In genomic region chr17:81557276-81558114, GRCh38 we compare ENCODE assay signal across 21 cellular contexts. TPM values are rescaled to one million over a fixed set of nuclear protein-coding genes. Genes with fewer than 3 reads are reported as not detected.
DNase-seq lines count a peak whose midpoint lies in the region; ATAC-seq, FAIRE-seq and TF ChIP-seq lines count a peak whose summit lies in the region.
"Had no signal": no experiment of that assay in that cellular context is flagged by ENCODE, and none has a peak within 500 bp of the region (broad histone marks: within the 10 kb centered on the region; RNA-seq: fewer than 3 reads in every experiment).

No MANE protein-coding gene starts in this region.

- intact Hi-C loops in Right ventricle myocardium inferior (cut with DNase I), result no loop called here
- intact Hi-C loops in cardiac septum (cut with DNase I), result no loop called here
- intact Hi-C loops in K562 (cut with micrococcal nuclease), result no loop called here
- intact Hi-C loops in thyroid gland (cut with DNase I), result no loop called here
- intact Hi-C loops in colonic mucosa (cut with DNase I), result loop anchor here (5.0 kb wide), 1 partner anchor 40 kb away; no protein-coding TSS in a partner anchor

- peak overlapping the region; percentile 12 for H2AK5ac ChIP-seq in mesenchymal stem cell (ENCODE audit: low read length, severe bottlenecking)

- no peak overlapping the region for H3K27ac ChIP-seq in K562 (ENCODE audit: extremely low read depth, low read depth, low read length)
- no peak overlapping the region for H3K27ac ChIP-seq in mesenchymal stem cell (ENCODE audit: low read length, poor library complexity, severe bottlenecking)
- H3K27ac ChIP-seq in thyroid gland, result no peak overlapping the region
- no peak overlapping the region for H3K27ac ChIP-seq in colonic mucosa
- H3K27ac ChIP-seq: KMS-11, neutrophil, uterus had no signal

- H2BK12ac ChIP-seq in mesenchymal stem cell (ENCODE audit: low read length in 2 of 2), result no peak overlapping the region

- no peaks in the 10 kb centered on the region for H3K9me1 ChIP-seq in K562 (ENCODE audit: control insufficient read depth, insufficient read depth, low read length)

- BruUV-seq in K562 (replicated peaks; lab: Mats Ljungman, UMichigan), result no TSS peak

- POLR2A ChIA-PET in K562 (lab: Yijun Ruan, JAX), result interaction anchor here (0.5 to 2.7 kb wide), 5 partner anchors 11 to 85 kb away, joined by 3 to 16 read pairs (median 4); partner anchors contain the start of gene ACTG1

- no peak overlapping the region for H2BK15ac ChIP-seq in mesenchymal stem cell (ENCODE audit: low read depth, poor library complexity, severe bottlenecking)

- no peak overlapping the region for H3K18ac ChIP-seq in mesenchymal stem cell (ENCODE audit: low read depth in 1 of 2, low read length in 2 of 2)

- no peak for TF ChIP-seq RAD21 in K562 (CRISPR knock-in tag; conservative IDR thresholded peaks at IDR 0.05 in 1 of 2, IDR thresholded peaks at IDR 0.05 in 1 of 2)

- 90% methylated on average over 21 of the region's 21 CpGs for WGBS in K562 (ENCODE audit: insufficient coverage, low coverage, missing lambda C conversion rate)
- 96% methylated on average over 21 of the region's 21 CpGs for whole genome bisulfite sequencing in mesenchymal stem cell
- 83 to 84% methylated on average over 15 to 21 of the region's 21 CpGs for WGBS in thyroid gland, 2 donors

- DNase-seq in Right ventricle myocardium inferior (ENCODE audit: missing footprints), result peak; percentile 58
- no peak for DNase-seq in cardiac septum (ENCODE audit: low spot score)
- no peak for DNase-seq in K562 (ENCODE audit: extremely low read depth in 1 of 4, low spot score in 3 of 4)
- no peak for DNase-seq in mesenchymal stem cell
- DNase-seq in thyroid gland, result peak; percentile 28 to 44
- no peak for DNase-seq in colonic mucosa
- DNase-seq in DMS 273 treated with DMSO at 0.1 percent for 48 hours (lab: John Stamatoyannopoulos, UW), result no peak
- DNase-seq: activated CD8-positive, alpha-beta memory T cell treated with anti-CD3 and anti-CD28 coated beads for 24 hours; NCI-H1048; NCI-H2081; NCI-H524; SIG-M5; stimulated activated CD4-positive, alpha-beta T cell treated with anti-CD3 and anti-CD28 coated beads, Interleukin-2, amount 100 ng/mL, for 24 hours; T-helper 17 cell; uterus had no signal

- H3K14ac ChIP-seq in mesenchymal stem cell (ENCODE audit: low read length in 2 of 2), result no peak overlapping the region

- TF ChIP-seq POLR2A in K562 (conservative IDR thresholded peaks at IDR 0.05) (peak; percentile 52; the same call in 1 of the 2 replicates), thyroid gland (IDR thresholded peaks at IDR 0.05) (no peak)

- no peak overlapping the region for H4K8ac ChIP-seq in mesenchymal stem cell (ENCODE audit: low read length)

- H3K4me3 ChIP-seq in K562, result no peak overlapping the region
- H3K4me3 ChIP-seq in mesenchymal stem cell (ENCODE audit: insufficient read depth in 1 of 2, low read depth in 1 of 2, low read length in 2 of 2), result no peak overlapping the region
- H3K4me3 ChIP-seq in thyroid gland (replicated peaks in 1 of 3), result no peak overlapping the region
- H3K4me3 ChIP-seq in colonic mucosa, result no peak overlapping the region
- H3K4me3 ChIP-seq: uterus had no signal

- H3K9me3 ChIP-seq in K562 (replicated peaks; ENCODE audit: control insufficient read depth, insufficient read depth, low read depth, low read length) (no peaks in the 10 kb centered on the region), mesenchymal stem cell (ENCODE audit: control insufficient read depth, low read length) (no peaks in the 10 kb centered on the region), thyroid gland (no peaks in the 10 kb centered on the region), colonic mucosa (no peaks in the 10 kb centered on the region)
- H3K9me3 ChIP-seq: neutrophil, uterus had no signal

- CTCF ChIA-PET in K562 (lab: Yijun Ruan, JAX; ENCODE audit: low intra/inter-chr PET ratio), result no interaction called here

- H3K27me3 ChIP-seq in K562 (ENCODE audit: control insufficient read depth in 2 of 2, insufficient read depth in 2 of 2, low read length in 2 of 2) (no peaks in the 10 kb centered on the region), mesenchymal stem cell (ENCODE audit: control insufficient read depth in 1 of 2, insufficient read depth in 1 of 2, low read length in 2 of 2) (no peaks in the 10 kb centered on the region), thyroid gland (no peaks in the 10 kb centered on the region), colonic mucosa (no peaks in the 10 kb centered on the region)
- H3K27me3 ChIP-seq: neutrophil, uterus had no signal

- H3K4me2 ChIP-seq in K562 (ENCODE audit: insufficient read depth, low read length) (no peak overlapping the region), mesenchymal stem cell (ENCODE audit: low read length, poor library complexity, severe bottlenecking) (no peak overlapping the region)
- H3K4me2 ChIP-seq: KMS-11 had no signal

- no peak for FAIRE-seq in K562 (lab: Jason Lieb, UNC)
- FAIRE-seq: H1 had no signal

- H3K9ac ChIP-seq in K562 (ENCODE audit: insufficient read depth in 1 of 2, low read depth in 2 of 2, low read length in 2 of 2) (peak overlapping the region in 1 of 2 experiments; percentile 2; a peak in 1 of 4 replicates), mesenchymal stem cell (ENCODE audit: low read length) (no peak overlapping the region), colonic mucosa (ENCODE audit: low read depth in 2 of 2, low read length in 2 of 2) (no peak overlapping the region)
- H3K9ac ChIP-seq: KMS-11 had no signal

- H3K4ac ChIP-seq in mesenchymal stem cell (ENCODE audit: low read depth in 1 of 2, low read length in 2 of 2), result no peak overlapping the region

- peaks cover 12% of the 10 kb centered on the region; the same call in 1 of the 2 replicates for H4K20me1 ChIP-seq in K562 (replicated peaks; ENCODE audit: control insufficient read depth, insufficient read depth, low read length)

- no peak overlapping the region for H2BK5ac ChIP-seq in mesenchymal stem cell (ENCODE audit: low read depth, low read length, poor library complexity, severe bottlenecking)

- peaks cover 4% of the 10 kb centered on the region; the same call in 2 of the 3 replicates for H3K79me2 ChIP-seq in K562 (ENCODE audit: control insufficient read depth, insufficient read depth, low read length)

- H3K23ac ChIP-seq in mesenchymal stem cell (ENCODE audit: low read length in 2 of 2), result peak overlapping the region in 1 of 2 experiments; percentile 34

- in situ Hi-C loops in K562 (cut with MboI), result no loop called here

- H3K79me1 ChIP-seq in mesenchymal stem cell (replicated peaks; ENCODE audit: low read length, poor library complexity, severe bottlenecking), result peaks cover 19% of the 10 kb centered on the region

- ATAC-seq in Right ventricle myocardium inferior, result no peak
- ATAC-seq in K562, result no peak
- ATAC-seq in HG03039 (IDR thresholded peaks at IDR 0.05; ENCODE audit: unreplicated experiment), result no peak
- ATAC-seq: activated T-helper 17 cell treated with anti-CD3 and anti-CD28 coated beads, Interleukin-2, amount 50 U/mL, for 72 hours; sciatic nerve; T-helper 17 cell had no signal

- no peak overlapping the region for H2BK120ac ChIP-seq in mesenchymal stem cell (ENCODE audit: low read depth, low read length)

- no peak overlapping the region for H4K91ac ChIP-seq in mesenchymal stem cell (ENCODE audit: low read length)

- TF ChIP-seq CTCF in K562 (IDR thresholded peaks at IDR 0.05 in 2 of 3, conservative IDR thresholded peaks at IDR 0.05 in 1 of 3; ENCODE audit: insufficient read depth in 2 of 3, low read depth in 1 of 3, low read length in 3 of 3), result no peak
- TF ChIP-seq CTCF in thyroid gland (IDR thresholded peaks at IDR 0.05), result no peak
- TF ChIP-seq CTCF in colonic mucosa (IDR thresholded peaks at IDR 0.05), result no peak

- TF ChIP-seq EP300 in K562 (IDR thresholded peaks at IDR 0.05; ENCODE audit: low read length), result no peak

- H3K36me3 ChIP-seq in K562 (ENCODE audit: control insufficient read depth, insufficient read depth, low read length), result peaks cover 63% of the 10 kb centered on the region; the same call in 2 of the 3 replicates
- peaks cover 56 to 57% of the 10 kb centered on the region in 2 experiments for H3K36me3 ChIP-seq in mesenchymal stem cell (ENCODE audit: control insufficient read depth in 1 of 2, insufficient read depth in 2 of 2, low read depth in 1 of 2, low read length in 2 of 2)
- H3K36me3 ChIP-seq in thyroid gland, result peaks cover 29 to 35% of the 10 kb centered on the region in 2 donors
- H3K36me3 ChIP-seq in colonic mucosa, result peaks cover 10% of the 10 kb centered on the region
- H3K36me3 ChIP-seq: uterus had no signal

- peaks cover 21 to 51% of the 10 kb centered on the region in 2 experiments for H3K4me1 ChIP-seq in K562 (replicated peaks in 1 of 2; ENCODE audit: control insufficient read depth in 2 of 2, insufficient read depth in 2 of 2, low read length in 2 of 2)
- peaks cover 39% of the 10 kb centered on the region for H3K4me1 ChIP-seq in mesenchymal stem cell (ENCODE audit: control insufficient read depth, insufficient read depth, low read depth, low read length)
- peaks cover 8 to 31% of the 10 kb centered on the region in 2 donors for H3K4me1 ChIP-seq in thyroid gland
- peaks cover 10% of the 10 kb centered on the region for H3K4me1 ChIP-seq in colonic mucosa

- H2AFZ ChIP-seq in K562 (ENCODE audit: low read depth, low read length) (no peak overlapping the region), mesenchymal stem cell (ENCODE audit: low read depth, low read length) (no peak overlapping the region)

RNA-seq across cellular contexts. Expression of gene FAAP100, which starts 5.3 kb away (rescaled TPM):
- total RNA-seq in Right ventricle myocardium inferior (14.8 TPM), cardiac septum (13.6 TPM), K562 (2014; rRNA removed) (33.2 and 39.0 TPM in 2 replicates), K562 (2014; rRNA removed; fragmentation: Illumina TruSeq; extraction: Trizol) (3.9 and 8.6 TPM in 2 replicates), K562 (2015; rRNA removed; fragmentation: Illumina TruSeq; extraction: Trizol) (18.9 and 20.9 TPM in 2 replicates), K562 (2021) (51.2 and 52.5 TPM in 2 replicates), thyroid gland (10 to 100 TPM; 24.1 to 35.2 (median 31.0) TPM), colonic mucosa (10 to 100 TPM; 16.5 to 34.3 TPM)
- 44.9 and 197 TPM in 2 replicates for total RNA-seq in K562 (2011; cell fraction: chromatin; rRNA removed; ENCODE audit: low replicate concordance)
- 108 and 129 TPM in 2 replicates for total RNA-seq in K562 (2011; cell fraction: nucleolus; rRNA removed)
- 63.6 and 65.2 TPM in 2 replicates for total RNA-seq in K562 (2011; cell fraction: nucleoplasm; rRNA removed)
- polyA plus RNA-seq in K562 (2011; rRNA removed) (12.6 and 15.2 TPM in 2 replicates), K562 (2014; fragmentation: Illumina TruSeq; extraction: Trizol) (7.6 and 25.3 TPM in 2 replicates), K562 (2014; fragmentation: Nextera tagmentation; extraction: Ambion mirVana) (under 1 TPM; 0.31 to 0.69 TPM), K562 (2014; rRNA removed) (38.6 and 42.4 TPM in 2 replicates)
- 18.3 and 47.5 TPM in 2 replicates for polyA plus RNA-seq in K562 (2011; cell fraction: cytosol; rRNA removed)
- polyA plus RNA-seq in K562 (2011; cell fraction: nucleus; rRNA removed), result 42.7 and 112 TPM in 2 replicates
- polyA plus RNA-seq in K562 (2012), result 22.5 and 27.7 TPM in 2 replicates
- polyA minus RNA-seq in K562 (2011; rRNA and poly(A)+ RNA removed), result 4.7 and 7.0 TPM in 2 replicates
- polyA minus RNA-seq in K562 (2011; cell fraction: cytosol; rRNA and poly(A)+ RNA removed), result 19.5 and 23.0 TPM in 2 replicates
- polyA minus RNA-seq in K562 (2011; cell fraction: nucleus; rRNA and poly(A)+ RNA removed), result 58.6 and 62.1 TPM in 2 replicates
- 10.1 TPM for polyA plus RNA-seq in mesenchymal stem cell (2013, experiment 1 of 2)
- 10.3 TPM for polyA plus RNA-seq in mesenchymal stem cell (2013, experiment 2 of 2)

RNA-seq across cellular contexts. Expression of gene FSCN2, which starts 29.3 kb away (rescaled TPM):
- total RNA-seq in Right ventricle myocardium inferior, result 0.19 TPM
- total RNA-seq in cardiac septum, result 1.1 TPM
- 0.23 TPM in 1 of 2 replicates, not detected in the other for total RNA-seq in K562 (2011; cell fraction: chromatin; rRNA removed; ENCODE audit: low replicate concordance)
- 0.26 and 0.33 TPM in 2 replicates for total RNA-seq in K562 (2011; cell fraction: nucleolus; rRNA removed)
- total RNA-seq in K562 (2011; cell fraction: nucleoplasm; rRNA removed), result 0.37 TPM in 1 of 2 replicates, not detected in the other
- total RNA-seq in K562 (2014; rRNA removed), result not detected in 2 replicates
- total RNA-seq in K562 (2014; rRNA removed; fragmentation: Illumina TruSeq; extraction: Trizol), result not detected in 2 replicates
- total RNA-seq in K562 (2015; rRNA removed; fragmentation: Illumina TruSeq; extraction: Trizol), result not detected in 2 replicates
- total RNA-seq in K562 (2021), result not detected in 2 replicates
- not detected in 2 replicates for polyA plus RNA-seq in K562 (2011; rRNA removed)
- polyA plus RNA-seq in K562 (2011; cell fraction: cytosol; rRNA removed), result not detected in 2 replicates
- 0.14 TPM in 1 of 2 replicates, not detected in the other for polyA plus RNA-seq in K562 (2011; cell fraction: nucleus; rRNA removed)
- 0.25 and 0.30 TPM in 2 replicates for polyA plus RNA-seq in K562 (2012)
- polyA plus RNA-seq in K562 (2014; fragmentation: Illumina TruSeq; extraction: Trizol), result not detected in 2 replicates
- not detected for polyA plus RNA-seq in K562 (2014; fragmentation: Nextera tagmentation; extraction: Ambion mirVana)
- 0.08 TPM in 1 of 2 replicates, not detected in the other for polyA plus RNA-seq in K562 (2014; rRNA removed)
- not detected in 2 replicates for polyA minus RNA-seq in K562 (2011; rRNA and poly(A)+ RNA removed)
- not detected in 2 replicates for polyA minus RNA-seq in K562 (2011; cell fraction: cytosol; rRNA and poly(A)+ RNA removed)
- 0.13 TPM in 1 of 2 replicates, not detected in the other for polyA minus RNA-seq in K562 (2011; cell fraction: nucleus; rRNA and poly(A)+ RNA removed)
- polyA plus RNA-seq in mesenchymal stem cell (2013, experiment 1 of 2), result 0.23 TPM
- polyA plus RNA-seq in mesenchymal stem cell (2013, experiment 2 of 2), result 0.15 TPM
- total RNA-seq in thyroid gland, result 10 to 100 TPM in 3 of 4 donors, 1 to 10 TPM in 1; 9.7 to 20.7 (median 17.0) TPM
- total RNA-seq in colonic mucosa, result 1 to 10 TPM; 1.0 to 2.2 TPM

RNA-seq across cellular contexts. Expression of gene ACTG1, which starts 44.9 kb away (rescaled TPM):
- total RNA-seq in Right ventricle myocardium inferior, result 468 TPM
- 634 TPM for total RNA-seq in cardiac septum
- 264 and 482 TPM in 2 replicates for total RNA-seq in K562 (2011; cell fraction: chromatin; rRNA removed; ENCODE audit: low replicate concordance)
- total RNA-seq in K562 (2011; cell fraction: nucleolus; rRNA removed), result 393 and 500 TPM in 2 replicates
- total RNA-seq in K562 (2011; cell fraction: nucleoplasm; rRNA removed), result 388 and 427 TPM in 2 replicates
- 1,572 and 2,328 TPM in 2 replicates for total RNA-seq in K562 (2014; rRNA removed)
- total RNA-seq in K562 (2014; rRNA removed; fragmentation: Illumina TruSeq; extraction: Trizol), result 512 and 566 TPM in 2 replicates
- 568 and 574 TPM in 2 replicates for total RNA-seq in K562 (2015; rRNA removed; fragmentation: Illumina TruSeq; extraction: Trizol)
- total RNA-seq in K562 (2021), result 1,775 and 1,801 TPM in 2 replicates
- 224 and 602 TPM in 2 replicates for polyA plus RNA-seq in K562 (2011; rRNA removed)
- polyA plus RNA-seq in K562 (2011; cell fraction: cytosol; rRNA removed), result 901 and 1,415 TPM in 2 replicates
- 1,206 and 1,333 TPM in 2 replicates for polyA plus RNA-seq in K562 (2011; cell fraction: nucleus; rRNA removed)
- 1,311 and 3,206 TPM in 2 replicates for polyA plus RNA-seq in K562 (2012)
- polyA plus RNA-seq in K562 (2014; fragmentation: Illumina TruSeq; extraction: Trizol), result 990 and 2,987 TPM in 2 replicates
- polyA plus RNA-seq in K562 (2014; fragmentation: Nextera tagmentation; extraction: Ambion mirVana), result 100 to 1,000 TPM; 259 to 386 TPM
- 831 and 1,109 TPM in 2 replicates for polyA plus RNA-seq in K562 (2014; rRNA removed)
- 205 and 410 TPM in 2 replicates for polyA minus RNA-seq in K562 (2011; rRNA and poly(A)+ RNA removed)
- polyA minus RNA-seq in K562 (2011; cell fraction: cytosol; rRNA and poly(A)+ RNA removed), result 580 and 1,178 TPM in 2 replicates
- polyA minus RNA-seq in K562 (2011; cell fraction: nucleus; rRNA and poly(A)+ RNA removed), result 230 and 388 TPM in 2 replicates
- polyA plus RNA-seq in mesenchymal stem cell (2013, experiment 1 of 2), result 7,126 TPM
- 6,723 TPM for polyA plus RNA-seq in mesenchymal stem cell (2013, experiment 2 of 2)
- 1,000 to 10,000 TPM; 1,168 to 4,304 (median 2,945) TPM for total RNA-seq in thyroid gland
- total RNA-seq in colonic mucosa, result 1,000 to 10,000 TPM; 4,489 to 4,790 TPM

Comparison
In these comparisons a context has a peak if more than half of its experiments do, and no peak if none do; other contexts are left out.
1. DNase-seq: peak in Right ventricle myocardium inferior (single experiment) and thyroid gland (2 of 2); none in cardiac septum (single experiment), K562 (0 of 4), mesenchymal stem cell (single experiment), colonic mucosa (single experiment) and DMS 273 treated with DMSO at 0.1 percent for 48 hours (single experiment).